ENCODE assay signal across 8 cellular contexts in the genomic region with DNA sequence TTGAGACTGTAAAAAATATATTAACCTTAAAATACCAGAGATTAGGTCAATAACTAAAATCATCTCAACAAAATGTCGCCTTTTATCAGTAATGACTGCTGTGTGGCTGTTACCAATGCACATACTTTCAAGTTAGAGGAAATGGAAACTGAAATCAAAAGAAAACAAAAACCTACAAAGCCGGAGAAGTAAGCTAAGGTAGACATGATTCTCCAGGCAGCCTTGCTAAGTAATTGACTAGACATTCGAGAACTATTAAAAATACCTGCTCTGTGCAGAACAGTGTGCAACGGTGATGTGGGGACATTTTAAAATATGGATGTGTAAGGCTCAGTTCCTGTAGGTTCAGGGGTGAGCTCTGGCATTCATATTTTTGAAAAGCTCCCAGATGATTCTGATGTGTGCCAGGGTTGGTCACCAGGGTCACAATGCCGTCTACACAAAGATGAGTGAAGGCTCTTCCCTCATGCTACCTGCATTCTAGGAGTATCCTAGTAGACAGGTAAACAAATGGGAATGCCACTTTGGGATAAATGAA. TPM values are rescaled to one million over a fixed set of nuclear protein-coding genes. Genes with fewer than 3 reads are reported as not detected.
DNase-seq lines count a peak whose midpoint lies in the region; ATAC-seq and TF ChIP-seq lines count a peak whose summit lies in the region.

No MANE protein-coding gene starts in this region.

- no peaks in the 10 kb centered on the region for H3K36me3 ChIP-seq in right atrium auricular region

- ATAC-seq in GM18909 (IDR thresholded peaks at IDR 0.05; ENCODE audit: poor library complexity, unreplicated experiment) (peak; percentile 46), HG02981 (IDR thresholded peaks at IDR 0.05; ENCODE audit: unreplicated experiment) (peak; percentile 45), activated B cell treated with CpG ODN at 0.5 μM for 24 hours (ENCODE audit: low read depth) (peak; percentile 51)
- ATAC-seq in stimulated activated effector memory CD8-positive, alpha-beta T cell treated with anti-CD3 and anti-CD28 coated beads, Interleukin-12 subunit alpha, Interleukin-12 subunit beta, amount 100 ng/mL, for 72 hours, result peak; percentile 66

- CTCF ChIA-PET in activated B cell treated with CpG ODN at 0.5 μM for 24 hours (lab: Charles Lee) (interaction anchor here (1.3 to 7.9 kb wide), 4 partner anchors 21 to 92 kb away, joined by 3 to 49 read pairs (median 8); no protein-coding TSS in a partner anchor), HEK293T (lab: Yijun Ruan, JAX) (interaction anchor here (1.1 kb wide), 1 partner anchor 23 kb away, joined by 4 read pairs; no protein-coding TSS in a partner anchor)

- TF ChIP-seq CTCF in activated B cell treated with CpG ODN at 0.5 μM for 24 hours (IDR thresholded peaks at IDR 0.05), result no peak
- TF ChIP-seq CTCF in right atrium auricular region (IDR thresholded peaks at IDR 0.05), result no peak

- intact Hi-C loops in activated B cell treated with CpG ODN at 0.5 μM for 24 hours (cut with micrococcal nuclease), result loop anchor here (1.0 to 5.0 kb wide), 8 partner anchors 8 to 1584 kb away; a partner anchor contains a TSS

- H3K9me3 Mint-ChIP-seq in activated B cell treated with CpG ODN at 0.5 μM for 24 hours, result no peaks in the 10 kb centered on the region
- no peaks in the 10 kb centered on the region for H3K9me3 Mint-ChIP-seq in stimulated activated effector memory CD8-positive, alpha-beta T cell treated with anti-CD3 and anti-CD28 coated beads, Interleukin-12 subunit alpha, Interleukin-12 subunit beta, amount 100 ng/mL, for 72 hours

- peak overlapping the region; percentile 99 for H3K27ac Mint-ChIP-seq in activated B cell treated with CpG ODN at 0.5 μM for 24 hours
- peak overlapping the region; percentile 98 for H3K27ac Mint-ChIP-seq in stimulated activated effector memory CD8-positive, alpha-beta T cell treated with anti-CD3 and anti-CD28 coated beads, Interleukin-12 subunit alpha, Interleukin-12 subunit beta, amount 100 ng/mL, for 72 hours

- peaks cover 3% of the 10 kb centered on the region for H3K36me3 Mint-ChIP-seq in activated B cell treated with CpG ODN at 0.5 μM for 24 hours (ENCODE audit: low read depth)
- peaks cover 8% of the 10 kb centered on the region for H3K36me3 Mint-ChIP-seq in stimulated activated effector memory CD8-positive, alpha-beta T cell treated with anti-CD3 and anti-CD28 coated beads, Interleukin-12 subunit alpha, Interleukin-12 subunit beta, amount 100 ng/mL, for 72 hours

- DNase-seq in activated B cell treated with CpG ODN at 0.5 μM for 24 hours (no peak), right atrium auricular region (ENCODE audit: low spot score) (no peak), NCI-H510A (lab: John Stamatoyannopoulos, UW) (no peak), NCI-H1417 (lab: John Stamatoyannopoulos, UW) (no peak), HEK293T (ENCODE audit: extremely low spot score) (no peak)
- DNase-seq in stimulated activated effector memory CD8-positive, alpha-beta T cell treated with anti-CD3 and anti-CD28 coated beads, Interleukin-12 subunit alpha, Interleukin-12 subunit beta, amount 100 ng/mL, for 72 hours (ENCODE audit: low spot score in 2 of 2), result peak in 1 of 2 donors; percentile 57

- peak overlapping the region; percentile 51 to 76 for H3K4me3 ChIP-seq in right atrium auricular region

- peak overlapping the region; percentile 92 for H3K4me3 Mint-ChIP-seq in activated B cell treated with CpG ODN at 0.5 μM for 24 hours
- H3K4me3 Mint-ChIP-seq in stimulated activated effector memory CD8-positive, alpha-beta T cell treated with anti-CD3 and anti-CD28 coated beads, Interleukin-12 subunit alpha, Interleukin-12 subunit beta, amount 100 ng/mL, for 72 hours, result peak overlapping the region; percentile 86

- H3K27me3 Mint-ChIP-seq in activated B cell treated with CpG ODN at 0.5 μM for 24 hours, result no peaks in the 10 kb centered on the region

- H3K27ac ChIP-seq in right atrium auricular region, result peak overlapping the region; percentile 67 to 86

- H3K4me1 Mint-ChIP-seq in activated B cell treated with CpG ODN at 0.5 μM for 24 hours, result peaks cover 58% of the 10 kb centered on the region
- H3K4me1 Mint-ChIP-seq in stimulated activated effector memory CD8-positive, alpha-beta T cell treated with anti-CD3 and anti-CD28 coated beads, Interleukin-12 subunit alpha, Interleukin-12 subunit beta, amount 100 ng/mL, for 72 hours, result peaks cover 42% of the 10 kb centered on the region

- H3K9me3 ChIP-seq in right atrium auricular region, result no peaks in the 10 kb centered on the region

- POLR2A ChIA-PET in activated B cell treated with CpG ODN at 0.5 μM for 24 hours (lab: Charles Lee), result interaction anchor here (0.6 to 3.0 kb wide), 17 partner anchors 10 to 1267 kb away, joined by 3 to 50 read pairs (median 8); a partner anchor contains a TSS
- POLR2A ChIA-PET in HEK293T (lab: Yijun Ruan, JAX), result no interaction called here

- peaks cover 0 to 20% of the 10 kb centered on the region in 2 donors for H3K4me1 ChIP-seq in right atrium auricular region

- no peaks in the 10 kb centered on the region for H3K27me3 ChIP-seq in right atrium auricular region

TF ChIP-seq in HEK293T, 16 proteins besides CTCF, POLR2A, EP300 and RAD21:
- no peak for TF ChIP-seq SUZ12 (IDR thresholded peaks at IDR 0.05)
- TF ChIP-seq ELF4 (IDR thresholded peaks at IDR 0.05), result no peak
- TF ChIP-seq LEF1 (IDR thresholded peaks at IDR 0.05; ENCODE audit: borderline replicate concordance), result no peak
- TF ChIP-seq BHLHE40 (IDR thresholded peaks at IDR 0.05; ENCODE audit: borderline replicate concordance), result no peak
- no peak for TF ChIP-seq TARDBP (IDR thresholded peaks at IDR 0.05)
- TF ChIP-seq NFRKB (IDR thresholded peaks at IDR 0.05), result no peak
- TF ChIP-seq FOXK2 (IDR thresholded peaks at IDR 0.05), result no peak
- TF ChIP-seq SP1 (IDR thresholded peaks at IDR 0.05), result no peak
- no peak for TF ChIP-seq ARNT (IDR thresholded peaks at IDR 0.05)
- no peak for TF ChIP-seq CTBP1 (IDR thresholded peaks at IDR 0.05; ENCODE audit: borderline replicate concordance)
- no peak for TF ChIP-seq FOXM1 (IDR thresholded peaks at IDR 0.05; ENCODE audit: borderline replicate concordance)
- TF ChIP-seq, protein P1, sequence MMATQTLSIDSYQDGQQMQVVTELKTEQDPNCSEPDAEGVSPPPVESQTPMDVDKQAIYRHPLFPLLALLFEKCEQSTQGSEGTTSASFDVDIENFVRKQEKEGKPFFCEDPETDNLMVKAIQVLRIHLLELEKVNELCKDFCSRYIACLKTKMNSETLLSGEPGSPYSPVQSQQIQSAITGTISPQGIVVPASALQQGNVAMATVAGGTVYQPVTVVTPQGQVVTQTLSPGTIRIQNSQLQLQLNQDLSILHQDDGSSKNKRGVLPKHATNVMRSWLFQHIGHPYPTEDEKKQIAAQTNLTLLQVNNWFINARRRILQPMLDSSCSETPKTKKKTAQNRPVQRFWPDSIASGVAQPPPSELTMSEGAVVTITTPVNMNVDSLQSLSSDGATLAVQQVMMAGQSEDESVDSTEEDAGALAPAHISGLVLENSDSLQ (IDR thresholded peaks at IDR 0.05), result no peak
- TF ChIP-seq L3MBTL2 (conservative IDR thresholded peaks at IDR 0.05), result no peak

RNA-seq across cellular contexts. Expression of a gene that starts 0.6 kb away (rescaled TPM):
- 30.6 and 32.8 TPM in 2 replicates for total RNA-seq in activated B cell treated with CpG ODN at 0.5 μM for 24 hours
- total RNA-seq in right atrium auricular region, result 1 to 10 TPM; 3.1 to 3.9 TPM

RNA-seq across cellular contexts. Expression of a gene that starts 30.7 kb away (rescaled TPM):
- total RNA-seq in activated B cell treated with CpG ODN at 0.5 μM for 24 hours (19.1 and 19.3 TPM in 2 replicates), right atrium auricular region (10 to 100 TPM; 10.8 to 14.0 TPM)
